In genomic region chr6:12844284-12845223, GRCh38 we compare ENCODE assay signal across 8 cellular contexts.
DNase-seq lines count a peak whose midpoint lies in the region; ATAC-seq, FAIRE-seq and TF ChIP-seq lines count a peak whose summit lies in the region.

No MANE protein-coding gene starts in this region.

- no peaks in the 10 kb centered on the region for H3K9me3 ChIP-seq in prostate gland

- FAIRE-seq in H54 (lab: Jason Lieb, UNC): peak; percentile 53

- H3K36me3 ChIP-seq in BJ (ENCODE audit: control insufficient read depth, insufficient read depth, low read length) (no peaks in the 10 kb centered on the region), prostate gland (no peaks in the 10 kb centered on the region)

- intact Hi-C loops in prostate gland (cut with DNase I): no loop called here

- ATAC-seq in GM18498 (IDR thresholded peaks at IDR 0.05; ENCODE audit: unreplicated experiment) (no peak), HG02981 (IDR thresholded peaks at IDR 0.05; ENCODE audit: unreplicated experiment) (no peak)

- CTCF ChIA-PET in BJ (lab: Yijun Ruan, JAX) (interaction anchor here (0.7 to 1.3 kb wide), 4 partner anchors 16 to 47 kb away, joined by 3 to 4 read pairs (median 4); no protein-coding TSS in a partner anchor), RWPE1 (lab: Yijun Ruan, JAX) (no interaction called here)

- H3K4me3 ChIP-seq in BJ (ENCODE audit: low read depth, low read length) (no peak overlapping the region), prostate gland (no peak overlapping the region)

- no peak for TF ChIP-seq POLR2A in H54 (IDR thresholded peaks at IDR 0.05; ENCODE audit: low read depth, low read length)
- no peak for TF ChIP-seq POLR2A in prostate gland (IDR thresholded peaks at IDR 0.05)

- no peaks in the 10 kb centered on the region for H3K4me1 ChIP-seq in prostate gland (replicated peaks)

- POLR2A ChIA-PET in BJ (lab: Charles Lee): no interaction called here
- POLR2A ChIA-PET in RWPE1 (lab: Yijun Ruan, JAX; ENCODE audit: low non-redundant PET): no interaction called here

- H3K27me3 ChIP-seq in BJ (ENCODE audit: control insufficient read depth, insufficient read depth, low read length) (no peaks in the 10 kb centered on the region), prostate gland (replicated peaks; ENCODE audit: insufficient read depth) (no peaks in the 10 kb centered on the region)

- 61% methylated on average over 11 of the region's 11 CpGs for WGBS in prostate gland

- H3K27ac ChIP-seq in RWPE1 (no peak overlapping the region), prostate gland (no peak overlapping the region), substantia nigra (ENCODE audit: low read depth, low read length, poor library complexity, severe bottlenecking) (no peak overlapping the region)

- no peak for DNase-seq in BJ (ENCODE audit: low read depth)
- peak; percentile 5 for DNase-seq in H54 (ENCODE audit: insufficient read length, low spot score)
- peak; percentile 18 for DNase-seq in RWPE1 (ENCODE audit: low spot score)
- DNase-seq in foreskin melanocyte: peak; percentile 29
- no peak for DNase-seq in prostate gland (ENCODE audit: low spot score)
- no peak for DNase-seq in substantia nigra (lab: John Stamatoyannopoulos, UW)

- TF ChIP-seq CTCF in BJ (IDR thresholded peaks at IDR 0.05; ENCODE audit: insufficient read depth, low read depth, low read length) (peak; percentile 72), RWPE1 (conservative IDR thresholded peaks at IDR 0.05; ENCODE audit: low read depth) (peak; percentile 68), prostate gland (IDR thresholded peaks at IDR 0.05) (peak in 2 of 4 experiments; percentile 32 to 37)

Comparison
In these comparisons a context has a peak if more than half of its experiments do, and no peak if none do; other contexts are left out.
1. DNase-seq: peak in H54 (single experiment), RWPE1 (single experiment) and foreskin melanocyte (single experiment); none in BJ (single experiment), prostate gland (single experiment) and substantia nigra (0 of 49).